ENCODE assay signal across 1 cellular context in genomic region chr4:41757521-41758156, GRCh38.
TF ChIP-seq lines count a peak whose summit lies in the region.

No MANE protein-coding gene starts in this region.

TF ChIP-seq in GM23338, 12 proteins besides CTCF, POLR2A, EP300 and RAD21 (continued from another document):
- no peak for TF ChIP-seq REST (IDR thresholded peaks at IDR 0.05; ENCODE audit: unreplicated experiment)
